20 cellular contexts compared by ENCODE assay signal in genomic region chr17:43879723-43880419, GRCh38. TPM values are rescaled to one million over a fixed set of nuclear protein-coding genes. Genes with fewer than 3 reads are reported as not detected.
"Had no signal": no experiment of that assay in that cellular context is flagged by ENCODE, and none has a peak within 500 bp of the region (broad histone marks: within the 10 kb centered on the region; RNA-seq: fewer than 3 reads in every experiment).

No MANE protein-coding gene starts in this region.

- ATAC-seq: stimulated activated memory B cell treated with anti-CD40 and anti-IgM and Interleukin-4, amounts not matched to agents 10 μg/mL and 1 μg/mL and 100 μg/mL, for 72 hours had no signal

- H3K9me3 Mint-ChIP-seq: naive thymus-derived CD4-positive, alpha-beta T cell; nephron progenitor cell; stimulated activated memory B cell treated with anti-CD40 and anti-IgM and Interleukin-4, amounts not matched to agents 10 μg/mL and 1 μg/mL and 100 μg/mL, for 72 hours; stimulated activated naive CD8-positive, alpha-beta T cell treated with anti-CD3 and anti-CD28 coated beads, Interleukin-15, Interleukin-2, amounts not matched to agents 100 ng/mL and 50 ng/mL, for 24 hours had no signal

- DNase-seq: cortex of kidney, heart right ventricle, left ventricle myocardium inferior had no signal

- H3K27me3 ChIP-seq: dorsolateral prefrontal cortex, gastrocnemius medialis, heart right ventricle, neutrophil, right atrium auricular region, testis, tibial nerve had no signal

- H3K36me3 Mint-ChIP-seq: stimulated activated memory B cell treated with anti-CD40 and anti-IgM and Interleukin-4, amounts not matched to agents 10 μg/mL and 1 μg/mL and 100 μg/mL, for 72 hours had no signal

- H3K4me3 ChIP-seq: dorsolateral prefrontal cortex, gastrocnemius medialis, heart right ventricle, left ventricle myocardium inferior, lung, right atrium auricular region, testis, tibial nerve had no signal

- FAIRE-seq: endometrium, islet of Langerhans had no signal

- H3K4me3 Mint-ChIP-seq: nephron progenitor cell; stimulated activated memory B cell treated with anti-CD40 and anti-IgM and Interleukin-4, amounts not matched to agents 10 μg/mL and 1 μg/mL and 100 μg/mL, for 72 hours; stimulated activated naive CD8-positive, alpha-beta T cell treated with anti-CD3 and anti-CD28 coated beads, Interleukin-15, Interleukin-2, amounts not matched to agents 100 ng/mL and 50 ng/mL, for 24 hours had no signal

- H3K27ac ChIP-seq: gastrocnemius medialis, heart right ventricle, left ventricle myocardium inferior, neutrophil, tibial nerve had no signal

- H3K27ac Mint-ChIP-seq: naive thymus-derived CD4-positive, alpha-beta T cell; stimulated activated memory B cell treated with anti-CD40 and anti-IgM and Interleukin-4, amounts not matched to agents 10 μg/mL and 1 μg/mL and 100 μg/mL, for 72 hours; stimulated activated naive CD8-positive, alpha-beta T cell treated with anti-CD3 and anti-CD28 coated beads, Interleukin-15, Interleukin-2, amounts not matched to agents 100 ng/mL and 50 ng/mL, for 24 hours had no signal

- H3K9me3 ChIP-seq: gastrocnemius medialis, heart right ventricle, left ventricle myocardium inferior, neutrophil, right atrium auricular region, testis, tibial nerve had no signal

- H3K4me1 ChIP-seq: tibial nerve had no signal

- H3K36me3 ChIP-seq: gastrocnemius medialis, neutrophil had no signal

RNA-seq across cellular contexts. Expression of gene CD300LG, which starts 32.9 kb away (rescaled TPM):
- total RNA-seq: chondrocyte; fibroblast of villous mesenchyme; mononuclear cell; naive thymus-derived CD4-positive, alpha-beta T cell; osteocyte had no signal
- polyA plus RNA-seq: naive thymus-derived CD4-positive, alpha-beta T cell had no signal

RNA-seq across cellular contexts. Expression of gene MPP3, which starts 46.9 kb away (rescaled TPM):
- polyA plus RNA-seq: naive thymus-derived CD4-positive, alpha-beta T cell had no signal
